Comparison of ENCODE assay signal across 8 cellular contexts in genomic region chr1:45550401-45551305, GRCh38. TPM values are rescaled to one million over a fixed set of nuclear protein-coding genes. Genes with fewer than 3 reads are reported as not detected.
DNase-seq lines count a peak whose midpoint lies in the region; ATAC-seq, FAIRE-seq and TF ChIP-seq lines count a peak whose summit lies in the region.

Gene AKR1A1 (plus strand): TSS chr1:45550826. CDS start chr1:45561795, 10,969 bp downstream.

- H3K27me3 Mint-ChIP-seq in T-helper 2 cell treated with Interferon-gamma antibody and Interleukin-4, amounts not matched to agents 5 μg/mL and 100 μg/mL, for 36 hours (ENCODE audit: low read depth), result no peaks in the 10 kb centered on the region

- peak within 1 kb of the TSS; percentile 66 to 78 for H3K4me3 ChIP-seq in ascending aorta
- H3K4me3 ChIP-seq in aorta (ENCODE audit: low read length in 2 of 2), result peak within 1 kb of the TSS; percentile 61 to 92

- H3K9me3 ChIP-seq in ascending aorta (no peaks in the 10 kb centered on the region), aorta (ENCODE audit: control insufficient read depth, low read length) (no peaks in the 10 kb centered on the region)

- 1% methylated on average over 47 of the region's 47 CpGs for WGBS in aorta, 2 donors

- H3K4me1 Mint-ChIP-seq in T-helper 2 cell treated with Interferon-gamma antibody and Interleukin-4, amounts not matched to agents 5 μg/mL and 100 μg/mL, for 36 hours (ENCODE audit: low read depth), result peaks cover 10% of the 10 kb centered on the region

- TF ChIP-seq CTCF in ascending aorta (IDR thresholded peaks at IDR 0.05), result peak in 1 of 3 experiments; percentile 8

- peak; percentile 89 for FAIRE-seq in GM18507 (lab: Jason Lieb, UNC)

- no peaks in the 10 kb centered on the region for H3K27me3 ChIP-seq in ascending aorta
- H3K27me3 ChIP-seq in aorta (ENCODE audit: control insufficient read depth in 1 of 2, insufficient read depth in 2 of 2, low read length in 1 of 2), result no peaks in the 10 kb centered on the region

- H3K27ac ChIP-seq in ascending aorta (peak within 1 kb of the TSS; percentile 82 to 84), aorta (ENCODE audit: low read depth in 1 of 2, low read length in 2 of 2) (peak within 1 kb of the TSS in 1 of 2 donors; percentile 76)

- DNase-seq in GM18507 (ENCODE audit: extremely low spot score, insufficient read length, low read depth) (peak; percentile 80), NCI-H2029 (lab: John Stamatoyannopoulos, UW) (peak; percentile 99), ascending aorta (ENCODE audit: low spot score in 2 of 2) (peak; percentile 63 to 93), hepatic stellate cell (ENCODE audit: low spot score) (peak; percentile 82), renal cortical epithelial cell (ENCODE audit: low read depth) (peak; percentile 73), aorta (peak; percentile 94)
- peak; percentile 90 for DNase-seq in T-helper 2 cell treated with Interferon-gamma antibody and Interleukin-4, amounts not matched to agents 5 μg/mL and 100 μg/mL, for 36 hours (ENCODE audit: low spot score)

- peak within 1 kb of the TSS; percentile 91 for H3K27ac Mint-ChIP-seq in T-helper 2 cell treated with Interferon-gamma antibody and Interleukin-4, amounts not matched to agents 5 μg/mL and 100 μg/mL, for 36 hours

- peaks cover 0 to 5% of the 10 kb centered on the region in 2 donors for H3K4me1 ChIP-seq in ascending aorta
- no peaks in the 10 kb centered on the region for H3K4me1 ChIP-seq in aorta (ENCODE audit: control insufficient read depth in 1 of 2, insufficient read depth in 2 of 2, low read length in 2 of 2)

- H3K36me3 Mint-ChIP-seq in T-helper 2 cell treated with Interferon-gamma antibody and Interleukin-4, amounts not matched to agents 5 μg/mL and 100 μg/mL, for 36 hours (ENCODE audit: low read depth), result peaks cover 11% of the 10 kb centered on the region

- H3K36me3 ChIP-seq in ascending aorta (peaks cover 0 to 6% of the 10 kb centered on the region in 2 donors), aorta (ENCODE audit: control insufficient read depth in 1 of 2, insufficient read depth in 2 of 2, low read length in 1 of 2) (no peaks in the 10 kb centered on the region)

- no peaks in the 10 kb centered on the region for H3K9me3 Mint-ChIP-seq in T-helper 2 cell treated with Interferon-gamma antibody and Interleukin-4, amounts not matched to agents 5 μg/mL and 100 μg/mL, for 36 hours

- intact Hi-C loops in ascending aorta (cut with DNase I), result loop anchor here (1.0 to 2.0 kb wide), 2 partner anchors 29 to 60 kb away; partner anchors contain the start of genes PRDX1 and TESK2
- intact Hi-C loops in aorta (cut with DNase I), result loop anchor here in 1 of 2 donors (2.0 kb wide), 1 partner anchor 28 kb away; no protein-coding TSS in a partner anchor

- H3K4me3 Mint-ChIP-seq in T-helper 2 cell treated with Interferon-gamma antibody and Interleukin-4, amounts not matched to agents 5 μg/mL and 100 μg/mL, for 36 hours, result peak within 1 kb of the TSS; percentile 98

- ATAC-seq in HG02973 (IDR thresholded peaks at IDR 0.05; ENCODE audit: unreplicated experiment) (peak; percentile 79), aorta (ENCODE audit: low FRiP score) (peak; percentile 98)

RNA-seq across cellular contexts. Expression of gene AKR1A1, which starts in this region (rescaled TPM):
- 77.5 TPM for total RNA-seq in ascending aorta
- total RNA-seq in renal cortical epithelial cell, result 101 and 183 TPM in 2 replicates
- total RNA-seq in aorta, result 100 to 1,000 TPM; 102 to 116 TPM
- polyA plus RNA-seq in aorta, result 100 to 1,000 TPM; 140 TPM
